In the genomic region with DNA sequence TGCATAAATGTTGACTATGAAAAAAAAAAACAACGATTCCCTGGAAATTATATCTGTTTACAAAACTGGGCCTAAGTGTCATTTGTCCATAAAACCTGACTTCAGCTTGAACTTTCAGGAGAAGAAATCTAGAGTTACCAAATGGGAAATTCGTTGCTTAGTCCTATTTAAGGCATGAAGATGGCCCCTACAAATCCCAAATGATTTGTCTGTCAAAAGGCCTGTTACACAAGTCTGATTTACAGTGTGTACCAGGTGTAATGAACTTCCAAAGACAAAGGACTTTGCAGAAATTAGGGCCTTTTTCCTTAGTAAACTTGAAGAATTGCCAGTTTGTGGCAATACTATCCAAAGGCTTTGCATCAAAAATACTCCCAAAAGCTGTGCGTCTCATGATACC, we compare ENCODE assay signal across 14 cellular contexts.
A peak's percentile ranks its signal among the peaks of the same experiment; 100 is the strongest.
DNase-seq lines count a peak whose midpoint lies in the region; ATAC-seq and TF ChIP-seq lines count a peak whose summit lies in the region.
"Had no signal": no experiment of that assay in that cellular context is flagged by ENCODE, and none has a peak within 500 bp of the region (broad histone marks: within the 10 kb centered on the region; RNA-seq: fewer than 3 reads in every experiment).

No MANE protein-coding gene starts in this region.

- H3K36me3 ChIP-seq in DOHH2 (ENCODE audit: control insufficient read depth, low read length) (peaks cover 83% of the 10 kb centered on the region), OCI-LY1 (ENCODE audit: insufficient read depth, low read length) (peaks cover 55% of the 10 kb centered on the region), adipocyte (ENCODE audit: control insufficient read depth, insufficient read depth, low read length, severe bottlenecking) (no peaks in the 10 kb centered on the region)

- peak overlapping the region; percentile 58 for H3K4me2 ChIP-seq in DOHH2 (ENCODE audit: low read length)
- H3K4me2 ChIP-seq in OCI-LY1 (ENCODE audit: low read length), result 0 out of 2 replicates have a peak overlapping the region, but pooled peaks have one; percentile 73

- H3K4me1 ChIP-seq in DOHH2 (ENCODE audit: control insufficient read depth, low read length) (peaks cover 82% of the 10 kb centered on the region), OCI-LY1 (ENCODE audit: insufficient read depth, low read length, severe bottlenecking) (peaks cover 94% of the 10 kb centered on the region), adipocyte (ENCODE audit: control insufficient read depth, insufficient read depth, low read length) (peaks cover 39% of the 10 kb centered on the region)

- peak overlapping the region; percentile 64 for H3K27ac Mint-ChIP-seq in stimulated activated memory B cell treated with anti-CD40 and anti-IgM and Interleukin-4, amounts not matched to agents 10 μg/mL and 1 μg/mL and 100 μg/mL, for 72 hours
- no peak overlapping the region for H3K27ac Mint-ChIP-seq in natural killer cell treated with Interleukin-12 subunit alpha and Interleukin-12 subunit beta and Interleukin-15 and Interleukin-18, amount 100 ng/mL, for 72 hours
- H3K27ac Mint-ChIP-seq: CD14-positive monocyte; CD8-positive, alpha-beta T cell had no signal

- no peak for ATAC-seq in stimulated activated memory B cell treated with anti-CD40 and anti-IgM and Interleukin-4, amounts not matched to agents 10 μg/mL and 1 μg/mL and 100 μg/mL, for 72 hours
- ATAC-seq in HG03439 (IDR thresholded peaks at IDR 0.05; ENCODE audit: unreplicated experiment), result no peak
- no peak for ATAC-seq in natural killer cell treated with Interleukin-12 subunit alpha and Interleukin-12 subunit beta and Interleukin-15 and Interleukin-18, amount 100 ng/mL, for 72 hours
- ATAC-seq: CD8-positive, alpha-beta T cell; GM12878; HCT116 had no signal

- H3K9me3 Mint-ChIP-seq in stimulated activated memory B cell treated with anti-CD40 and anti-IgM and Interleukin-4, amounts not matched to agents 10 μg/mL and 1 μg/mL and 100 μg/mL, for 72 hours, result peaks cover 3% of the 10 kb centered on the region
- no peaks in the 10 kb centered on the region for H3K9me3 Mint-ChIP-seq in natural killer cell treated with Interleukin-12 subunit alpha and Interleukin-12 subunit beta and Interleukin-15 and Interleukin-18, amount 100 ng/mL, for 72 hours
- H3K9me3 Mint-ChIP-seq: CD8-positive, alpha-beta T cell had no signal

- peaks cover 8% of the 10 kb centered on the region; the same call in 1 of the 2 replicates for H3F3A ChIP-seq in DOHH2 (ENCODE audit: control insufficient read depth, insufficient read depth)
- H3F3A ChIP-seq in OCI-LY1 (ENCODE audit: insufficient read depth, low read length), result peaks cover 7% of the 10 kb centered on the region; the same call in 1 of the 2 replicates

- no peak overlapping the region for H3K4me3 Mint-ChIP-seq in stimulated activated memory B cell treated with anti-CD40 and anti-IgM and Interleukin-4, amounts not matched to agents 10 μg/mL and 1 μg/mL and 100 μg/mL, for 72 hours
- no peak overlapping the region for H3K4me3 Mint-ChIP-seq in natural killer cell treated with Interleukin-12 subunit alpha and Interleukin-12 subunit beta and Interleukin-15 and Interleukin-18, amount 100 ng/mL, for 72 hours
- H3K4me3 Mint-ChIP-seq: CD14-positive monocyte; CD8-positive, alpha-beta T cell had no signal

- TF ChIP-seq CTCF in DOHH2 (IDR thresholded peaks at IDR 0.05; ENCODE audit: low read depth, low read length, poor library complexity, severe bottlenecking) (no peak), OCI-LY1 (IDR thresholded peaks at IDR 0.05; ENCODE audit: low read length) (no peak)

- peaks cover 59% of the 10 kb centered on the region for H3K4me1 Mint-ChIP-seq in stimulated activated memory B cell treated with anti-CD40 and anti-IgM and Interleukin-4, amounts not matched to agents 10 μg/mL and 1 μg/mL and 100 μg/mL, for 72 hours
- H3K4me1 Mint-ChIP-seq in natural killer cell treated with Interleukin-12 subunit alpha and Interleukin-12 subunit beta and Interleukin-15 and Interleukin-18, amount 100 ng/mL, for 72 hours (ENCODE audit: low read depth in 2 of 2), result no peaks in the 10 kb centered on the region

- no peak for DNase-seq in adipocyte (ENCODE audit: low read depth)
- DNase-seq in D341Med (ENCODE audit: low spot score), result no peak
- DNase-seq in natural killer cell treated with Interleukin-12 subunit alpha and Interleukin-12 subunit beta and Interleukin-15 and Interleukin-18, amount 100 ng/mL, for 72 hours (ENCODE audit: low spot score), result no peak
- DNase-seq: CD8-positive, alpha-beta T cell; COR-L47; DMS53; KG1 had no signal

- H3K9me3 ChIP-seq in DOHH2 (ENCODE audit: control insufficient read depth, insufficient read depth, low read length), result no peaks in the 10 kb centered on the region
- H3K9me3 ChIP-seq in OCI-LY1 (ENCODE audit: low read length), result no peaks in the 10 kb centered on the region
- H3K9me3 ChIP-seq in adipocyte (ENCODE audit: control insufficient read depth, low read length), result peaks cover 4% of the 10 kb centered on the region

- H3K4me3 ChIP-seq in DOHH2 (ENCODE audit: low read length) (peak overlapping the region; percentile 59; the same call in 1 of the 2 replicates), OCI-LY1 (ENCODE audit: low read depth, low read length, poor library complexity, severe bottlenecking) (no peak overlapping the region), adipocyte (ENCODE audit: low read length) (peak overlapping the region; percentile 38)
- H3K4me3 ChIP-seq: GM12878 had no signal

- H3K9me2 ChIP-seq in DOHH2 (replicated peaks; ENCODE audit: control insufficient read depth, low read length), result no peaks in the 10 kb centered on the region
- no peaks in the 10 kb centered on the region for H3K9me2 ChIP-seq in OCI-LY1 (ENCODE audit: low read depth, low read length)

- H2AFZ ChIP-seq in OCI-LY1 (ENCODE audit: low read length), result no peak overlapping the region

- no peaks in the 10 kb centered on the region for H4K20me1 ChIP-seq in DOHH2 (ENCODE audit: control insufficient read depth, insufficient read depth, low read depth, low read length)
- H4K20me1 ChIP-seq in OCI-LY1 (ENCODE audit: insufficient read depth, low read length), result no peaks in the 10 kb centered on the region

- no peaks in the 10 kb centered on the region for H3K27me3 Mint-ChIP-seq in stimulated activated memory B cell treated with anti-CD40 and anti-IgM and Interleukin-4, amounts not matched to agents 10 μg/mL and 1 μg/mL and 100 μg/mL, for 72 hours
- H3K27me3 Mint-ChIP-seq in natural killer cell treated with Interleukin-12 subunit alpha and Interleukin-12 subunit beta and Interleukin-15 and Interleukin-18, amount 100 ng/mL, for 72 hours, result peaks cover 7 to 16% of the 10 kb centered on the region in 2 donors

- H3K27me3 ChIP-seq in DOHH2 (ENCODE audit: control insufficient read depth, low read length) (no peaks in the 10 kb centered on the region), OCI-LY1 (ENCODE audit: insufficient read depth, low read length) (no peaks in the 10 kb centered on the region), adipocyte (replicated peaks; ENCODE audit: control insufficient read depth, insufficient read depth, low read length) (no peaks in the 10 kb centered on the region)

- H3K79me2 ChIP-seq in DOHH2 (ENCODE audit: control insufficient read depth, low read length) (peaks cover 94% of the 10 kb centered on the region), OCI-LY1 (ENCODE audit: insufficient read depth, low read length) (peaks cover 39% of the 10 kb centered on the region)

- H3K9ac ChIP-seq in OCI-LY1 (ENCODE audit: low read length) (no peak overlapping the region; the same call in 1 of the 2 replicates), adipocyte (ENCODE audit: low read length) (no peak overlapping the region)

- H3K27ac ChIP-seq in DOHH2 (ENCODE audit: low read depth, low read length), result no peak overlapping the region
- peak overlapping the region; percentile 92 for H3K27ac ChIP-seq in OCI-LY1 (ENCODE audit: low read depth, low read length, poor library complexity, severe bottlenecking)

- peaks cover 49% of the 10 kb centered on the region for H3K36me3 Mint-ChIP-seq in stimulated activated memory B cell treated with anti-CD40 and anti-IgM and Interleukin-4, amounts not matched to agents 10 μg/mL and 1 μg/mL and 100 μg/mL, for 72 hours
- H3K36me3 Mint-ChIP-seq in natural killer cell treated with Interleukin-12 subunit alpha and Interleukin-12 subunit beta and Interleukin-15 and Interleukin-18, amount 100 ng/mL, for 72 hours, result no peaks in the 10 kb centered on the region
- H3K36me3 Mint-ChIP-seq: CD14-positive monocyte; CD8-positive, alpha-beta T cell had no signal
